In the genomic region with DNA sequence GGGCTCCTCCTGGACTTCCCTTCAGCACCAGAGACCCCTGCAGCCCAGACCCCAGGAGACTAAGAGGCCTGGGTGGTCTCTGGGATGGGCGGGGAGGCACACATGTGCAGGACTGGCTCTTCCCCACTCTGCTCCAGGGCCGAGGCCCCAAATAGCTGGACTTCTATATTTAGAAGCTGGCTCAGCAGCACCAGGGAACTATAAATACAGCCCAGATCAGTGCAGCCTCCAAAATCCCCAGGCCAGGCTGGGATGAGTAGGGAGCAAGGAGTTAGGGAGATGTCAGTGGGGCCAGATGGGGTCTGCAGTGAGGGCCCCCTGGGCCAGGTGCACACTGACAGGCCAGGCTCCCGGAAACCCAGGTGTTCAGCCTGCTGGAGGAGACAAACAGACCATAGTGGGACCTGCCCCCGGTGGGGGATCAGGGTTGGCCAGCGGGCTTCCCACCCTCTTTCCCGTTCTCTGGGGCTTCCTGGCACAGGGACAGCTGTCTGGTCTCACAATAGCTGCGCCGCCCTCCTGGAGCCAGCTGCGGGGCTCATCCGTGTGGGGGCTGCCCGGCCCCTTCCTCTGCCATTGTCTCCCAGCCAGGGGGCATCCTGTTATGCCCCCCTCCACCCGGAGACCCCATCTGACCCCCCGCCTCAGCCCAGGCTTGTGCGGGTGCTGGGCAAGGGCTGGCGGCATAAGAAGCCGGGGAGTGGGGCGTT, we compare ENCODE assay signal across 1 cellular context.
TF ChIP-seq lines count a peak whose summit lies in the region.

No MANE protein-coding gene starts in this region.

TF ChIP-seq in SK-N-SH treated with all-trans-retinoic acid at 6 μM for 48 hours, 23 proteins besides CTCF, POLR2A, EP300 and RAD21 (continued from another document):
- TF ChIP-seq, protein P1, sequence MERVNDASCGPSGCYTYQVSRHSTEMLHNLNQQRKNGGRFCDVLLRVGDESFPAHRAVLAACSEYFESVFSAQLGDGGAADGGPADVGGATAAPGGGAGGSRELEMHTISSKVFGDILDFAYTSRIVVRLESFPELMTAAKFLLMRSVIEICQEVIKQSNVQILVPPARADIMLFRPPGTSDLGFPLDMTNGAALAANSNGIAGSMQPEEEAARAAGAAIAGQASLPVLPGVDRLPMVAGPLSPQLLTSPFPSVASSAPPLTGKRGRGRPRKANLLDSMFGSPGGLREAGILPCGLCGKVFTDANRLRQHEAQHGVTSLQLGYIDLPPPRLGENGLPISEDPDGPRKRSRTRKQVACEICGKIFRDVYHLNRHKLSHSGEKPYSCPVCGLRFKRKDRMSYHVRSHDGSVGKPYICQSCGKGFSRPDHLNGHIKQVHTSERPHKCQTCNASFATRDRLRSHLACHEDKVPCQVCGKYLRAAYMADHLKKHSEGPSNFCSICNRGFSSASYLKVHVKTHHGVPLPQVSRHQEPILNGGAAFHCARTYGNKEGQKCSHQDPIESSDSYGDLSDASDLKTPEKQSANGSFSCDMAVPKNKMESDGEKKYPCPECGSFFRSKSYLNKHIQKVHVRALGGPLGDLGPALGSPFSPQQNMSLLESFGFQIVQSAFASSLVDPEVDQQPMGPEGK (CRISPR knock-in tag; IDR thresholded peaks at IDR 0.05; ENCODE audit: borderline replicate concordance): no peak
- TF ChIP-seq GLIS3 (CRISPR knock-in tag; IDR thresholded peaks at IDR 0.05): no peak
- no peak for TF ChIP-seq ARNTL (CRISPR knock-in tag; IDR thresholded peaks at IDR 0.05; ENCODE audit: borderline replicate concordance, low read depth)
- no peak for TF ChIP-seq ISL1 (CRISPR knock-in tag; IDR thresholded peaks at IDR 0.05)
- TF ChIP-seq, protein P2, sequence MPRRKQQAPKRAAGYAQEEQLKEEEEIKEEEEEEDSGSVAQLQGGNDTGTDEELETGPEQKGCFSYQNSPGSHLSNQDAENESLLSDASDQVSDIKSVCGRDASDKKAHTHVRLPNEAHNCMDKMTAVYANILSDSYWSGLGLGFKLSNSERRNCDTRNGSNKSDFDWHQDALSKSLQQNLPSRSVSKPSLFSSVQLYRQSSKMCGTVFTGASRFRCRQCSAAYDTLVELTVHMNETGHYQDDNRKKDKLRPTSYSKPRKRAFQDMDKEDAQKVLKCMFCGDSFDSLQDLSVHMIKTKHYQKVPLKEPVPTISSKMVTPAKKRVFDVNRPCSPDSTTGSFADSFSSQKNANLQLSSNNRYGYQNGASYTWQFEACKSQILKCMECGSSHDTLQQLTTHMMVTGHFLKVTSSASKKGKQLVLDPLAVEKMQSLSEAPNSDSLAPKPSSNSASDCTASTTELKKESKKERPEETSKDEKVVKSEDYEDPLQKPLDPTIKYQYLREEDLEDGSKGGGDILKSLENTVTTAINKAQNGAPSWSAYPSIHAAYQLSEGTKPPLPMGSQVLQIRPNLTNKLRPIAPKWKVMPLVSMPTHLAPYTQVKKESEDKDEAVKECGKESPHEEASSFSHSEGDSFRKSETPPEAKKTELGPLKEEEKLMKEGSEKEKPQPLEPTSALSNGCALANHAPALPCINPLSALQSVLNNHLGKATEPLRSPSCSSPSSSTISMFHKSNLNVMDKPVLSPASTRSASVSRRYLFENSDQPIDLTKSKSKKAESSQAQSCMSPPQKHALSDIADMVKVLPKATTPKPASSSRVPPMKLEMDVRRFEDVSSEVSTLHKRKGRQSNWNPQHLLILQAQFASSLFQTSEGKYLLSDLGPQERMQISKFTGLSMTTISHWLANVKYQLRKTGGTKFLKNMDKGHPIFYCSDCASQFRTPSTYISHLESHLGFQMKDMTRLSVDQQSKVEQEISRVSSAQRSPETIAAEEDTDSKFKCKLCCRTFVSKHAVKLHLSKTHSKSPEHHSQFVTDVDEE (CRISPR knock-in tag; IDR thresholded peaks at IDR 0.05): no peak
- no peak for TF ChIP-seq ZFP3 (CRISPR knock-in tag; IDR thresholded peaks at IDR 0.05)
TF ChIP-seq in SK-N-SH treated with all-trans-retinoic acid at 6 μM for 48 hours: peak in this region for 0.
